In the genomic region with DNA sequence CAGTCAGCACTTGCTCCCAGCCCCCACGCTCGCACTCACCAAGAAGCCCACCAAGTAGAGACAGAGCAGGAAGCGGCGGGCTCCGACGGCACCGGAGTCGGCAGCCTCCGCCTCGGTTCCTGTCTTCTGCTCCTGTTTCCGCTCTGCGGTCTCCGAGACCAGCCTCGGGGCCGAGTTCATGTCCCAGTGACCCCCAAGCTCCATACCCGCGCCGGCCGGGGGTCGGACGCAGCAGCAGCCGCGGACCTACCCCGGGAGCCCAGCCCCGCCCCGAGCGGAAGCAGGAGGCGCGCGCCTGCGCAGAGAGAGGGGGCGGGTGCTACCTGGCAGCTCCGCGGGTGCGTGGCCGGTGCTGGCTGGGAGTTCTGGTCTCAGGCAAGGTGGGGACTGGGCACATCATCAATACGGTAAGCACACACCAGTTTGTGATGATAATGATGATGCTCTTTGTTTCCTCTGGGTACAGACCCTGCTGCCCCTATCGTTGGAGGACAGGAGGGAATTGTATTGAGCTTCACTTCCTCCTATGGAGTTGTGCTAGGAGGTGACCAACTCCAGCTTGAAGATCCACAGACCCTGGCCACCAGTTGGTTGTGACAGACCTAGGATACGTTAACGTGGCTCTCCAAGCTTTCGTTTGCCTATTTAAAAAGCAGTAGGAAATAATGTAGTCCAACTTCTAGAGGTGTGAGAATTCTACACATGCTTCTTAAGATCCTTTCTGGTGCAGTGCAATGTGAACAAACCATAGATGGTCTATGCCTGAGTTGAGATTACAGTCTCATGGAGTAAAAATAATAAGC, we compare ENCODE assay signal across 8 cellular contexts. TPM values are rescaled to one million over a fixed set of nuclear protein-coding genes. Genes with fewer than 3 reads are reported as not detected.
DNase-seq lines count a peak whose midpoint lies in the region; ATAC-seq and TF ChIP-seq lines count a peak whose summit lies in the region.

No MANE protein-coding gene starts in this region.

- intact Hi-C loops in left colon (cut with DNase I, micrococcal nuclease), result no loop called here

- ATAC-seq in GM18520 (IDR thresholded peaks at IDR 0.05; ENCODE audit: unreplicated experiment), result peak; percentile 86
- ATAC-seq in HG03039 (IDR thresholded peaks at IDR 0.05; ENCODE audit: unreplicated experiment), result peak; percentile 98
- ATAC-seq in left colon, result peak; percentile 92

- H3K4me3 ChIP-seq in choroid plexus epithelial cell (ENCODE audit: low read depth, low read length), result peak overlapping the region; percentile 93

- DNase-seq in AG08395 (ENCODE audit: low spot score) (peak; percentile 92), NCI-H2171 (lab: John Stamatoyannopoulos, UW) (peak; percentile 77), choroid plexus epithelial cell (ENCODE audit: low read depth) (peak; percentile 67), left colon (peak; percentile 85 to 94)
- DNase-seq in activated CD4-positive, alpha-beta T cell treated with anti-CD3 and anti-CD28 coated beads for 1 hour, result peak; percentile 77
- DNase-seq in stimulated activated CD4-positive, alpha-beta T cell treated with anti-CD3 and anti-CD28 coated beads, Interleukin-1b, Interleukin-23, amount 100 ng/mL, for 48 hours, result peak; percentile 83

- peak; percentile 33 for TF ChIP-seq CTCF in choroid plexus epithelial cell (conservative IDR thresholded peaks at IDR 0.05; ENCODE audit: low read depth, low read length)

RNA-seq across cellular contexts. Expression of a gene that starts 25.0 kb away (rescaled TPM):
- total RNA-seq in left colon, result 1 to 10 TPM; 2.5 to 2.6 TPM

Comparison
In these comparisons a context has a peak if more than half of its experiments do, and no peak if none do; other contexts are left out.
1. Peak in every context shown above with its lines: DNase-seq, ATAC-seq and H3K4me3 ChIP-seq.